ENCODE assay signal across 16 cellular contexts in the genomic region with DNA sequence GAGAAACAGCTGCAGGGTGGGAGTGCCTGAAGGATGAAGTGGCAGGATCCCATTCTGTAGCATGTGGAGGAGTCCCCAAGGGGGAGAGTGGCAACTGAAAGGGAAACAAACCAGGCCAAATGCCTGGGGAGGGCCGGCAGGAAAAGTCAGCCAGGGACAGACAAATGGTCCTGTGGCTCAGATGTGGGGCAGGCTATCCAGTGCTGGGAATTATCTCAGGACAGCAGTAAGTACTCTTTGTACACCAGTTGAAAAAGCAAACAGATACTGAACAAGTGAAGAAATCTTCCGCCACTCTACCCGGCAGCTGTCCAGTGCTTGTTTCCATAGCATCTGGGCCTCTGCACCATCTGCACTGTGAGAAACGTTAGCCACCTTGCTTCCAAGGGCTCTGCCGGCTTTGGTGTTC.
DNase-seq lines count a peak whose midpoint lies in the region; ATAC-seq and TF ChIP-seq lines count a peak whose summit lies in the region.
"Had no signal": no experiment of that assay in that cellular context is flagged by ENCODE, and none has a peak within 500 bp of the region (broad histone marks: within the 10 kb centered on the region; RNA-seq: fewer than 3 reads in every experiment).

No MANE protein-coding gene starts in this region.

- H3K27me3 ChIP-seq in heart right ventricle, result no peaks in the 10 kb centered on the region
- H3K27me3 ChIP-seq in psoas muscle (ENCODE audit: insufficient read depth in 3 of 3, low read length in 2 of 3), result no peaks in the 10 kb centered on the region
- H3K27me3 ChIP-seq: adrenal gland had no signal

- H3K4me3 ChIP-seq in heart right ventricle (no peak overlapping the region), psoas muscle (no peak overlapping the region)
- H3K4me3 ChIP-seq: adrenal gland, K562, lower lobe of right lung had no signal

- intact Hi-C loops in heart right ventricle (cut with DNase I), result no loop called here
- intact Hi-C loops in psoas muscle (cut with DNase I), result no loop called here

- H3K27ac ChIP-seq in heart right ventricle (no peak overlapping the region), psoas muscle (no peak overlapping the region)
- H3K27ac ChIP-seq: adrenal gland, lower lobe of right lung had no signal

- H3K9me3 ChIP-seq in heart right ventricle (no peaks in the 10 kb centered on the region), psoas muscle (no peaks in the 10 kb centered on the region)
- H3K9me3 ChIP-seq: adrenal gland, lower lobe of right lung had no signal

- TF ChIP-seq CTCF in heart right ventricle (IDR thresholded peaks at IDR 0.05), result no peak
- no peak for TF ChIP-seq CTCF in psoas muscle (IDR thresholded peaks at IDR 0.05)

- H3K36me3 ChIP-seq in heart right ventricle (no peaks in the 10 kb centered on the region), psoas muscle (ENCODE audit: insufficient read depth in 1 of 2, low read depth in 1 of 2) (no peaks in the 10 kb centered on the region)
- H3K36me3 ChIP-seq: adrenal gland, lower lobe of right lung had no signal

- 34 to 50% methylated on average over 5 of the region's 5 CpGs for WGBS in heart right ventricle, 2 donors
- 21 to 48% (median 24%) methylated on average over 5 of the region's 5 CpGs for WGBS in psoas muscle, 3 donors

- peaks cover 0 to 5% (median 0%) of the 10 kb centered on the region in 9 donors for H3K4me1 ChIP-seq in heart right ventricle
- no peaks in the 10 kb centered on the region for H3K4me1 ChIP-seq in psoas muscle
- H3K4me1 ChIP-seq: adrenal gland had no signal

- DNase-seq in DMS 273 treated with DMSO at 0.1 percent for 48 hours (lab: John Stamatoyannopoulos, UW) (peak; percentile 74), NCI-H446 (lab: John Stamatoyannopoulos, UW) (peak; percentile 7 to 62), heart right ventricle (peak in 1 of 2 donors; percentile 19), psoas muscle (peak in 1 of 2 donors; percentile 66), UCSD-AML1 (lab: John Stamatoyannopoulos, UW; ENCODE audit: unreplicated experiment) (no peak), retina (no peak)
- DNase-seq: activated T-cell treated with anti-CD3 and anti-CD28 coated beads, Interleukin-2, amount 50 U/mL, for 4 hours; adrenal gland; DMS79; lower lobe of right lung; NK-92 treated with Interleukin-12 subunit alpha and Interleukin-12 subunit beta, amount 100 ng/mL, for 24 hours; T-helper 9 cell had no signal

- ATAC-seq in heart right ventricle (peak; percentile 39 to 86 (median 63)), psoas muscle (peak; percentile 17 to 71 (median 54)), GM19328 (IDR thresholded peaks at IDR 0.05; ENCODE audit: unreplicated experiment) (no peak), GM21737 (IDR thresholded peaks at IDR 0.05; ENCODE audit: unreplicated experiment) (no peak)
- ATAC-seq: activated T-cell treated with anti-CD3 and anti-CD28 coated beads, Interleukin-2, amount 50 U/mL, for 4 hours; K562; stimulated activated memory B cell treated with anti-CD40 and anti-IgM and Interleukin-4, amounts not matched to agents 10 μg/mL and 1 μg/mL and 100 μg/mL, for 72 hours had no signal

Comparison
In these comparisons a context has a peak if more than half of its experiments do, and no peak if none do; other contexts are left out.
1. DNase-seq: peak in DMS 273 treated with DMSO at 0.1 percent for 48 hours (single experiment) and NCI-H446 (2 of 2); none in UCSD-AML1 (single experiment) and retina (single experiment).
2. ATAC-seq: peak in heart right ventricle (8 of 8) and psoas muscle (4 of 4); none in GM19328 (single experiment) and GM21737 (single experiment).